In genomic region chr5:174317261-174317894, GRCh38 we compare ENCODE assay signal across 8 cellular contexts.
DNase-seq lines count a peak whose midpoint lies in the region; ATAC-seq and TF ChIP-seq lines count a peak whose summit lies in the region.

No MANE protein-coding gene starts in this region.

- no peak overlapping the region for H3K27ac Mint-ChIP-seq in osteocyte (ENCODE audit: unreplicated experiment)

- peaks cover 5% of the 10 kb centered on the region for H3K27me3 ChIP-seq in HL-60 (ENCODE audit: insufficient read depth, poor library complexity, severe bottlenecking)

- H3K4me3 ChIP-seq in HL-60 (replicated peaks; ENCODE audit: insufficient read depth, low read length) (no peak overlapping the region), foreskin fibroblast (ENCODE audit: low read depth in 1 of 2, low read length in 2 of 2) (no peak overlapping the region)

- H3K36me3 Mint-ChIP-seq in osteocyte (ENCODE audit: unreplicated experiment), result no peaks in the 10 kb centered on the region

- no peaks in the 10 kb centered on the region for H3K9me3 Mint-ChIP-seq in osteocyte (ENCODE audit: unreplicated experiment)

- in situ Hi-C loops in SK-MEL-5 (cut with HindIII; ENCODE audit: low pct_unique_long_range_greater_than_20kb, low sequenced_read_pairs), result no loop called here

- no peak overlapping the region for H3K27ac ChIP-seq in C4-2B
- H3K27ac ChIP-seq in HL-60 (replicated peaks), result no peak overlapping the region

- H3K4me1 Mint-ChIP-seq in osteocyte (ENCODE audit: unreplicated experiment), result peaks cover 10% of the 10 kb centered on the region

- no peak overlapping the region for H3K4me3 Mint-ChIP-seq in osteocyte (ENCODE audit: unreplicated experiment)

- DNase-seq in HL-60 (ENCODE audit: low read depth in 1 of 2, low spot score in 1 of 2), result peak in 1 of 2 experiments; percentile 18
- DNase-seq in SK-MEL-5 (ENCODE audit: low read depth, low spot score), result peak; percentile 63
- DNase-seq in foreskin fibroblast, result peak; percentile 18 to 61
- no peak for DNase-seq in osteocyte (ENCODE audit: extremely low spot score, unreplicated experiment)

- TF ChIP-seq CTCF in C4-2B (conservative IDR thresholded peaks at IDR 0.05) (peak; percentile 90), HL-60 (IDR thresholded peaks at IDR 0.05; ENCODE audit: insufficient read depth, low read length) (peak; percentile 35), foreskin fibroblast (IDR thresholded peaks at IDR 0.05; ENCODE audit: low read depth, low read length) (peak; percentile 88), osteocyte (IDR thresholded peaks at IDR 0.05) (peak; percentile 84)

- peaks cover 37% of the 10 kb centered on the region for H3K27me3 Mint-ChIP-seq in osteocyte (ENCODE audit: unreplicated experiment)

- ATAC-seq in GM18858 (IDR thresholded peaks at IDR 0.05; ENCODE audit: unreplicated experiment) (no peak), GM21390 (IDR thresholded peaks at IDR 0.05; ENCODE audit: unreplicated experiment) (no peak), HG03045 (IDR thresholded peaks at IDR 0.05; ENCODE audit: unreplicated experiment) (no peak)

Comparison
In these comparisons a context has a peak if more than half of its experiments do, and no peak if none do; other contexts are left out.
1. CTCF ChIP-seq: peak in every context shown above with its lines; median percentile 90 in C4-2B; 88 in foreskin fibroblast; 84 in osteocyte; 35 in HL-60.